ENCODE assay signal across 9 cellular contexts in genomic region chr10:17199351-17199804, GRCh38. TPM values are rescaled to one million over a fixed set of nuclear protein-coding genes. Genes with fewer than 3 reads are reported as not detected.
DNase-seq lines count a peak whose midpoint lies in the region; ATAC-seq, FAIRE-seq and TF ChIP-seq lines count a peak whose summit lies in the region.
"Had no signal": no experiment of that assay in that cellular context is flagged by ENCODE, and none has a peak within 500 bp of the region (broad histone marks: within the 10 kb centered on the region; RNA-seq: fewer than 3 reads in every experiment).

No MANE protein-coding gene starts in this region.

- no peak overlapping the region for H3K4ac ChIP-seq in H9 (ENCODE audit: low read depth, low read length)

- H3K27ac Mint-ChIP-seq in H9, result peak overlapping the region; percentile 88 to 98 (median 97)
- H3K27ac Mint-ChIP-seq in astrocyte (ENCODE audit: unreplicated experiment), result peak overlapping the region; percentile 85

- no peaks in the 10 kb centered on the region for H3K79me1 ChIP-seq in H9 (ENCODE audit: insufficient read depth, low read depth, low read length, poor library complexity, severe bottlenecking)

- ATAC-seq in lower lobe of right lung (no peak), GM18511 (IDR thresholded peaks at IDR 0.05; ENCODE audit: unreplicated experiment) (no peak)

- H3K27me3 ChIP-seq in H9 (ENCODE audit: insufficient read depth, low read length) (no peaks in the 10 kb centered on the region), astrocyte (ENCODE audit: insufficient read depth, low read length) (no peaks in the 10 kb centered on the region), lower lobe of right lung (ENCODE audit: low read depth) (no peaks in the 10 kb centered on the region)

- no peak overlapping the region for H3K23ac ChIP-seq in H9 (ENCODE audit: insufficient read length, low read depth, low read length)

- H4K5ac ChIP-seq in H9 (ENCODE audit: insufficient read length, low read depth, low read length), result no peak overlapping the region

- H3K4me1 ChIP-seq in H9 (ENCODE audit: insufficient read depth, low read length) (no peaks in the 10 kb centered on the region; the same call in 1 of the 2 replicates), astrocyte (ENCODE audit: insufficient read depth, low read length) (peaks cover 21% of the 10 kb centered on the region), lower lobe of right lung (peaks cover 22% of the 10 kb centered on the region)

- H2BK120ac ChIP-seq in H9 (ENCODE audit: low read depth, low read length, poor library complexity, severe bottlenecking), result no peak overlapping the region

- H3K36me3 Mint-ChIP-seq in H9 (ENCODE audit: insufficient read depth in 1 of 3, low read depth in 3 of 3) (peaks cover 0 to 6% (median 0%) of the 10 kb centered on the region in 3 experiments; a peak in 3 of 7 replicates), astrocyte (ENCODE audit: low read depth, unreplicated experiment) (no peaks in the 10 kb centered on the region)

- H3K9me3 ChIP-seq in H9 (ENCODE audit: control insufficient read depth, low read depth, low read length) (no peaks in the 10 kb centered on the region), astrocyte (ENCODE audit: insufficient read depth, low read depth, low read length) (no peaks in the 10 kb centered on the region), lower lobe of right lung (no peaks in the 10 kb centered on the region)

- H3K14ac ChIP-seq in H9 (ENCODE audit: insufficient read depth, low read length), result no peak overlapping the region

- H4K20me1 ChIP-seq in H9 (ENCODE audit: control insufficient read depth, insufficient read depth, insufficient read length) (no peaks in the 10 kb centered on the region), astrocyte (ENCODE audit: insufficient read depth, low read length) (no peaks in the 10 kb centered on the region)

- no peak overlapping the region for H2BK15ac ChIP-seq in H9 (ENCODE audit: low read depth, low read length)

- no peak overlapping the region for H2BK12ac ChIP-seq in H9 (ENCODE audit: insufficient read length, low read depth, low read length)

- no peak overlapping the region for H4K8ac ChIP-seq in H9 (replicated peaks; ENCODE audit: insufficient read length, low read depth, low read length)

- H3K4me1 Mint-ChIP-seq in H9, result peaks cover 60 to 64% of the 10 kb centered on the region in 2 experiments
- H3K4me1 Mint-ChIP-seq in astrocyte (ENCODE audit: low read depth, unreplicated experiment), result peaks cover 41% of the 10 kb centered on the region

- WGBS in H9 (ENCODE audit: extremely low coverage, insufficient read length, low lambda C conversion rate), result no CpG with 5 or more reads among the region's 9 CpGs

- H3K4me3 Mint-ChIP-seq in H9, result peak overlapping the region; percentile 86 to 89
- peak overlapping the region; percentile 85 for H3K4me3 Mint-ChIP-seq in astrocyte (ENCODE audit: unreplicated experiment)

- H3K56ac ChIP-seq in H9 (ENCODE audit: insufficient read length, low read depth, low read length), result no peak overlapping the region

- H3K9me3 Mint-ChIP-seq in H9, result peaks cover 2 to 7% of the 10 kb centered on the region in 2 experiments; a peak in 4 of 5 replicates
- H3K9me3 Mint-ChIP-seq in astrocyte (ENCODE audit: unreplicated experiment), result no peaks in the 10 kb centered on the region

- H2AFZ ChIP-seq in H9 (ENCODE audit: low read length), result peak overlapping the region; percentile 80
- peak overlapping the region; percentile 59 for H2AFZ ChIP-seq in astrocyte (ENCODE audit: low read depth, low read length)

- H3K27ac ChIP-seq in 22Rv1 (peak overlapping the region; percentile 85), H9 (ENCODE audit: insufficient read length, low read depth, low read length) (peak overlapping the region; percentile 53), astrocyte (ENCODE audit: low read depth, low read length) (peak overlapping the region; percentile 95), lower lobe of right lung (peak overlapping the region; percentile 90)

- H3K4me2 ChIP-seq in H9 (ENCODE audit: insufficient read depth, insufficient read length, low read length) (peak overlapping the region; percentile 85), astrocyte (ENCODE audit: low read length) (peak overlapping the region; percentile 87)

- no peak for TF ChIP-seq CTCF in 22Rv1 (IDR thresholded peaks at IDR 0.05)
- no peak for TF ChIP-seq CTCF in H9 (conservative IDR thresholded peaks at IDR 0.05)
- TF ChIP-seq CTCF in astrocyte (IDR thresholded peaks at IDR 0.05; ENCODE audit: insufficient read depth, low read depth, low read length), result no peak
- TF ChIP-seq CTCF in lower lobe of right lung (IDR thresholded peaks at IDR 0.05), result no peak

- no peak overlapping the region for H3K18ac ChIP-seq in H9 (ENCODE audit: insufficient read length, low read depth, low read length)

- no peak for FAIRE-seq in astrocyte (lab: Jason Lieb, UNC)
- FAIRE-seq: GM18507 had no signal

- H3K4me3 ChIP-seq in astrocyte (ENCODE audit: insufficient read depth, low read depth, low read length) (peak overlapping the region; percentile 56), lower lobe of right lung (peak overlapping the region; percentile 81)

- intact Hi-C loops in lower lobe of right lung (cut with DNase I), result no loop called here

- H3T11ph ChIP-seq in H9 (ENCODE audit: low read length), result no peak overlapping the region

- DNase-seq in H9 (no peak), astrocyte (ENCODE audit: low read depth) (peak; percentile 60), lower lobe of right lung (no peak), NCI-H146 (lab: John Stamatoyannopoulos, UW) (no peak), activated gamma-delta T cell (lab: John Stamatoyannopoulos, UW) (no peak)
- no peak for DNase-seq in activated naive CD4-positive, alpha-beta T cell treated with Interleukin-2 at 50 U/mL for 16 hours

- H2AK5ac ChIP-seq in H9 (ENCODE audit: insufficient read length, low read length), result no peak overlapping the region

- H3K79me2 ChIP-seq in H9 (ENCODE audit: insufficient read depth, low read length) (no peaks in the 10 kb centered on the region), astrocyte (ENCODE audit: insufficient read depth, low read length) (peaks cover 28% of the 10 kb centered on the region)

- H3K23me2 ChIP-seq in H9 (ENCODE audit: insufficient read length, low read depth, low read length, poor library complexity, severe bottlenecking), result peaks cover 10% of the 10 kb centered on the region

- no peak overlapping the region for H2BK5ac ChIP-seq in H9 (ENCODE audit: insufficient read length, low read length)

- H4K91ac ChIP-seq in H9 (ENCODE audit: insufficient read length, low read depth, low read length), result no peak overlapping the region

- H2BK20ac ChIP-seq in H9 (ENCODE audit: low read depth, low read length, poor library complexity, severe bottlenecking), result no peak overlapping the region

- H3K9ac ChIP-seq in H9 (ENCODE audit: extremely low read depth, insufficient read length, low read length) (peak overlapping the region; percentile 42), astrocyte (ENCODE audit: low read length) (peak overlapping the region; percentile 88)

- H3K36me3 ChIP-seq in astrocyte (ENCODE audit: insufficient read depth, low read length) (no peaks in the 10 kb centered on the region), lower lobe of right lung (no peaks in the 10 kb centered on the region)

- no peaks in the 10 kb centered on the region for H3K27me3 Mint-ChIP-seq in H9 (ENCODE audit: low read depth)
- H3K27me3 Mint-ChIP-seq in astrocyte (ENCODE audit: low read depth, unreplicated experiment), result no peaks in the 10 kb centered on the region

RNA-seq across cellular contexts. Expression of gene TRDMT1, which starts 2.1 kb away (rescaled TPM):
- total RNA-seq in H9 (2021), result 18.8 and 20.2 TPM in 2 replicates
- 5.9 and 6.3 TPM in 2 replicates for total RNA-seq in astrocyte
- 7.9 TPM for total RNA-seq in lower lobe of right lung

RNA-seq across cellular contexts. Expression of gene VIM, which starts 28.7 kb away (rescaled TPM):
- total RNA-seq in H9 (2021) (232 and 240 TPM in 2 replicates), astrocyte (5,172 and 5,400 TPM in 2 replicates), lower lobe of right lung (1,797 TPM)
